ENCODE assay signal across 8 cellular contexts in genomic region chr1:32180186-32181060, GRCh38. TPM values are rescaled to one million over a fixed set of nuclear protein-coding genes. Genes with fewer than 3 reads are reported as not detected.
A peak's percentile ranks its signal among the peaks of the same experiment; 100 is the strongest.
DNase-seq lines count a peak whose midpoint lies in the region; ATAC-seq and TF ChIP-seq lines count a peak whose summit lies in the region.

No MANE protein-coding gene starts in this region.

- H3F3A ChIP-seq in smooth muscle cell (ENCODE audit: low read depth) = peaks cover 11% of the 10 kb centered on the region

- H3K27ac ChIP-seq in CD4-positive, alpha-beta memory T cell (ENCODE audit: low read depth, low read length) = peak overlapping the region; percentile 83
- peak overlapping the region; percentile 80 for H3K27ac ChIP-seq in SK-N-MC
- H3K27ac ChIP-seq in smooth muscle cell (ENCODE audit: low read depth) = peak overlapping the region; percentile 96

- in situ Hi-C loops in T47D (cut with HindIII; ENCODE audit: low pct_unique_long_range_greater_than_20kb, low sequenced_read_pairs) = no loop called here

- DNase-seq in CD4-positive, alpha-beta memory T cell = peak in 3 of 5 donors; percentile 19 to 51 (median 33)
- DNase-seq in H7 = peak; percentile 87
- DNase-seq in SK-N-MC (ENCODE audit: low read depth, low spot score) = no peak
- DNase-seq in T47D (ENCODE audit: low read depth in 1 of 2, low spot score in 1 of 2) = peak; percentile 23 to 36
- peak; percentile 75 for DNase-seq in iPS-NIHi11 (ENCODE audit: low spot score)
- peak; percentile 55 for DNase-seq in smooth muscle cell (lab: John Stamatoyannopoulos, UW; ENCODE audit: unreplicated experiment)
- DNase-seq in midbrain (lab: John Stamatoyannopoulos, UW) = no peak

- H3K4me1 ChIP-seq in CD4-positive, alpha-beta memory T cell (ENCODE audit: insufficient read depth, low read length) = peaks cover 31% of the 10 kb centered on the region
- peaks cover 20% of the 10 kb centered on the region for H3K4me1 ChIP-seq in smooth muscle cell (ENCODE audit: low read depth)

- peak overlapping the region; percentile 88 for H3K9ac ChIP-seq in SK-N-MC (ENCODE audit: insufficient read length)
- H3K9ac ChIP-seq in smooth muscle cell (ENCODE audit: low read depth) = peak overlapping the region; percentile 92

- WGBS in smooth muscle cell (ENCODE audit: low lambda C conversion rate) = 8% methylated on average over 36 of the region's 36 CpGs

- peaks cover 14% of the 10 kb centered on the region for H3K36me3 ChIP-seq in CD4-positive, alpha-beta memory T cell (ENCODE audit: insufficient read depth, low read length)
- H3K36me3 ChIP-seq in H7 (replicated peaks; ENCODE audit: control insufficient read depth, insufficient read depth, low read length) (peaks cover 19% of the 10 kb centered on the region), SK-N-MC (ENCODE audit: insufficient read depth, low read length) (peaks cover 7% of the 10 kb centered on the region), smooth muscle cell (ENCODE audit: low read depth) (no peaks in the 10 kb centered on the region)

- peak overlapping the region; percentile 19 to 72 for H3K4me3 ChIP-seq in CD4-positive, alpha-beta memory T cell (ENCODE audit: low read length in 2 of 2)
- peak overlapping the region; percentile 75 for H3K4me3 ChIP-seq in H7 (ENCODE audit: insufficient read depth, low read depth, low read length)
- peak overlapping the region; percentile 79 for H3K4me3 ChIP-seq in SK-N-MC
- H3K4me3 ChIP-seq in smooth muscle cell = peak overlapping the region; percentile 66

- H3K27ac Mint-ChIP-seq in CD4-positive, alpha-beta memory T cell = peak overlapping the region; percentile 90 to 94 (median 93)

- H3K9me3 Mint-ChIP-seq in CD4-positive, alpha-beta memory T cell = peaks cover 0 to 2% (median 0%) of the 10 kb centered on the region in 8 donors

- H4K20me1 ChIP-seq in smooth muscle cell (ENCODE audit: low read depth) = peaks cover 48% of the 10 kb centered on the region

- peak overlapping the region; percentile 94 for H3K4me2 ChIP-seq in smooth muscle cell

- intact Hi-C loops in CD4-positive, alpha-beta memory T cell (cut with micrococcal nuclease) = no loop called here

- peak overlapping the region; percentile 85 to 93 (median 92) for H3K4me3 Mint-ChIP-seq in CD4-positive, alpha-beta memory T cell

- no peaks in the 10 kb centered on the region for H3K9me3 ChIP-seq in CD4-positive, alpha-beta memory T cell (ENCODE audit: control insufficient read depth in 1 of 2, low read length in 2 of 2)
- no peaks in the 10 kb centered on the region for H3K9me3 ChIP-seq in SK-N-MC (ENCODE audit: low read depth, low read length)
- H3K9me3 ChIP-seq in smooth muscle cell (replicated peaks; ENCODE audit: low read depth) = no peaks in the 10 kb centered on the region

- H3K36me3 Mint-ChIP-seq in CD4-positive, alpha-beta memory T cell = peaks cover 22 to 37% of the 10 kb centered on the region in 2 donors

- H3K27me3 Mint-ChIP-seq in CD4-positive, alpha-beta memory T cell = no peaks in the 10 kb centered on the region

- CTCF ChIA-PET in CD4-positive, alpha-beta memory T cell (lab: Charles Lee; ENCODE audit: partially characterized antibody) = interaction anchor here (1.2 to 2.4 kb wide), 3 partner anchors 14 to 68 kb away, joined by 3 to 11 read pairs (median 6); no protein-coding TSS in a partner anchor

- POLR2A ChIA-PET in CD4-positive, alpha-beta memory T cell (lab: Charles Lee; ENCODE audit: partially characterized antibody) = interaction anchor here (0.5 to 3.6 kb wide), 22 partner anchors 12 to 1077 kb away, joined by 3 to 58 read pairs (median 4); partner anchors contain the start of genes BSDC1, CCDC28B, HDAC1 and IQCC

- TF ChIP-seq CTCF in smooth muscle cell (IDR thresholded peaks at IDR 0.05; ENCODE audit: borderline replicate concordance, insufficient read depth, poor library complexity, severe bottlenecking) = no peak

- no peak overlapping the region for H2AFZ ChIP-seq in smooth muscle cell (ENCODE audit: low read depth)

- H3K79me2 ChIP-seq in smooth muscle cell (ENCODE audit: low read depth) = peaks cover 50% of the 10 kb centered on the region

- H3K27me3 ChIP-seq in CD4-positive, alpha-beta memory T cell (ENCODE audit: insufficient read depth, low read length) = no peaks in the 10 kb centered on the region
- H3K27me3 ChIP-seq in H7 (ENCODE audit: control insufficient read depth, insufficient read depth, low read length) = no peaks in the 10 kb centered on the region
- no peaks in the 10 kb centered on the region for H3K27me3 ChIP-seq in smooth muscle cell (ENCODE audit: low read depth)

- peaks cover 29 to 59% (median 44%) of the 10 kb centered on the region in 4 donors for H3K4me1 Mint-ChIP-seq in CD4-positive, alpha-beta memory T cell

- no peak for ATAC-seq in HG03139 (IDR thresholded peaks at IDR 0.05; ENCODE audit: unreplicated experiment)

RNA-seq across cellular contexts. Expression of gene TXLNA, which starts 0.9 kb away (rescaled TPM):
- 10 to 100 TPM; 42.6 to 43.4 TPM for total RNA-seq in CD4-positive, alpha-beta memory T cell
- 10 to 100 TPM; 21.8 to 32.4 TPM for polyA plus RNA-seq in CD4-positive, alpha-beta memory T cell
- 70.2 and 77.3 TPM in 2 replicates for total RNA-seq in H7 (2014; rRNA removed; shearing (Covaris generic))
- 42.7 and 44.6 TPM in 2 replicates for total RNA-seq in smooth muscle cell
- polyA plus RNA-seq in smooth muscle cell = 42.0 and 46.0 TPM in 2 replicates

RNA-seq across cellular contexts. Expression of gene CCDC28B, which starts 20.0 kb away (rescaled TPM):
- 1 to 10 TPM; 4.2 to 5.1 TPM for total RNA-seq in CD4-positive, alpha-beta memory T cell
- 1 to 10 TPM; 8.5 to 8.6 TPM for polyA plus RNA-seq in CD4-positive, alpha-beta memory T cell
- 56.0 and 57.8 TPM in 2 replicates for total RNA-seq in H7 (2014; rRNA removed; shearing (Covaris generic))
- 19.9 and 41.6 TPM in 2 replicates for total RNA-seq in smooth muscle cell
- 58.9 and 63.9 TPM in 2 replicates for polyA plus RNA-seq in smooth muscle cell

RNA-seq across cellular contexts. Expression of gene IQCC, which starts 25.0 kb away (rescaled TPM):
- total RNA-seq in CD4-positive, alpha-beta memory T cell = 1 to 10 TPM; 2.7 TPM
- polyA plus RNA-seq in CD4-positive, alpha-beta memory T cell = 1 to 10 TPM in 1 of 2 donors, not detected in 1; 2.3 TPM
- 8.3 and 8.7 TPM in 2 replicates for total RNA-seq in H7 (2014; rRNA removed; shearing (Covaris generic))
- total RNA-seq in smooth muscle cell = 1.4 and 3.1 TPM in 2 replicates
- 2.4 TPM in 2 replicates for polyA plus RNA-seq in smooth muscle cell

RNA-seq across cellular contexts. Expression of gene DCDC2B, which starts 28.5 kb away (rescaled TPM):
- not detected for total RNA-seq in CD4-positive, alpha-beta memory T cell
- polyA plus RNA-seq in CD4-positive, alpha-beta memory T cell = not detected
- total RNA-seq in H7 (2014; rRNA removed; shearing (Covaris generic)) = not detected in 2 replicates
- total RNA-seq in smooth muscle cell = not detected in 2 replicates
- polyA plus RNA-seq in smooth muscle cell = 0.47 TPM in 1 of 2 replicates, not detected in the other

RNA-seq across cellular contexts. Expression of gene TMEM234, which starts 41.7 kb away (rescaled TPM):
- 10 to 100 TPM; 27.1 to 30.7 TPM for total RNA-seq in CD4-positive, alpha-beta memory T cell
- 1 to 10 TPM; 5.1 to 6.1 TPM for polyA plus RNA-seq in CD4-positive, alpha-beta memory T cell
- 11.8 and 16.3 TPM in 2 replicates for total RNA-seq in H7 (2014; rRNA removed; shearing (Covaris generic))
- 10.9 and 13.3 TPM in 2 replicates for total RNA-seq in smooth muscle cell
- polyA plus RNA-seq in smooth muscle cell = 19.8 and 27.5 TPM in 2 replicates

Comparison
In these comparisons a context has a peak if more than half of its experiments do, and no peak if none do; other contexts are left out.
1. DNase-seq: peak in CD4-positive, alpha-beta memory T cell (3 of 5), H7 (single experiment), T47D (2 of 2), iPS-NIHi11 (single experiment) and smooth muscle cell (single experiment); none in SK-N-MC (single experiment) and midbrain (single experiment).
2. Peak in every context shown above with its lines, with median percentiles within 50 percentile points of each other: H3K27ac ChIP-seq and H3K4me3 ChIP-seq.